ENCODE assay signal across 8 cellular contexts in genomic region chr17:43760254-43760852, GRCh38. TPM values are rescaled to one million over a fixed set of nuclear protein-coding genes. Genes with fewer than 3 reads are reported as not detected.
DNase-seq lines count a peak whose midpoint lies in the region; ATAC-seq, FAIRE-seq and TF ChIP-seq lines count a peak whose summit lies in the region.

No MANE protein-coding gene starts in this region.

- 5% methylated on average over 10 of the region's 10 CpGs; no CpG with 5 or more reads in 1 of the 2 experiments for WGBS in H1 (ENCODE audit: extremely low coverage in 1 of 2, insufficient coverage in 1 of 2, insufficient read length in 1 of 2, insufficient replicate concordance in 2 of 2, low coverage in 1 of 2, low lambda C conversion rate in 2 of 2, missing lambda C conversion rate in 1 of 2), 2 experiments

- H3K4me3 Mint-ChIP-seq in memory B cell, result no peak overlapping the region

- peak; percentile 93 for ATAC-seq in memory B cell (ENCODE audit: low read depth)
- no peak for ATAC-seq in GM18505 (IDR thresholded peaks at IDR 0.05; ENCODE audit: unreplicated experiment)

- no peak overlapping the region for H2BK15ac ChIP-seq in H1 (ENCODE audit: low read length)

- CTCF ChIA-PET in H1 (lab: Charles Lee; ENCODE audit: partially characterized antibody), result interaction anchor here (0.5 to 22.9 kb wide), 40 partner anchors 12 to 616 kb away, joined by 3 to 969 read pairs (median 5); partner anchors contain the start of gene CD300LG

- H2AK5ac ChIP-seq in H1 (ENCODE audit: low read depth, low read length), result no peak overlapping the region

- no peak overlapping the region for H2BK20ac ChIP-seq in H1 (ENCODE audit: low read length)

- H3K36me3 Mint-ChIP-seq in memory B cell, result no peaks in the 10 kb centered on the region

- H3K9ac ChIP-seq in H1 (replicated peaks in 1 of 4; ENCODE audit: extremely low read depth in 1 of 4, low read depth in 3 of 4, low read length in 3 of 4), result no peak overlapping the region

- TF ChIP-seq POLR2A in H1 (IDR thresholded peaks at IDR 0.05; ENCODE audit: control extremely low read depth in 1 of 2, low read depth in 2 of 2, low read length in 2 of 2) (no peak), GM18505 (IDR thresholded peaks at IDR 0.05; ENCODE audit: borderline replicate concordance, extremely low read depth, insufficient read depth, insufficient read length) (no peak)

- POLR2A ChIA-PET in H1 (lab: Charles Lee; ENCODE audit: partially characterized antibody), result interaction anchor here (0.6 to 2.9 kb wide), 9 partner anchors 12 to 246 kb away, joined by 3 to 11 read pairs (median 4); no protein-coding TSS in a partner anchor

- no peaks in the 10 kb centered on the region for H4K20me1 ChIP-seq in H1 (replicated peaks in 1 of 2; ENCODE audit: control insufficient read depth in 1 of 2, insufficient read depth in 2 of 2, low read length in 2 of 2)

- TF ChIP-seq RAD21 in H1 (IDR thresholded peaks at IDR 0.05 in 1 of 2, conservative IDR thresholded peaks at IDR 0.05 in 1 of 2; ENCODE audit: low read depth in 2 of 2, low read length in 2 of 2), result peak; percentile 100

- H3K23ac ChIP-seq in H1 (ENCODE audit: insufficient read length), result no peak overlapping the region

- H3K4ac ChIP-seq in H1 (replicated peaks; ENCODE audit: insufficient read length, low read depth, low read length), result no peak overlapping the region

- no peak overlapping the region for H4K5ac ChIP-seq in H1 (ENCODE audit: insufficient read length, low read depth, low read length)

- H3K4me3 ChIP-seq in H1 (ENCODE audit: extremely low read depth in 1 of 4, insufficient read depth in 2 of 4, low read depth in 3 of 4, low read length in 4 of 4), result no peak overlapping the region

- H3K4me2 ChIP-seq in H1 (ENCODE audit: insufficient read depth in 1 of 2, low read depth in 2 of 2, low read length in 2 of 2), result peak overlapping the region in 1 of 2 experiments; percentile 36; a peak in 3 of 4 replicates

- H3K9me3 ChIP-seq in H1 (ENCODE audit: insufficient read depth in 2 of 2, low read depth in 1 of 2, low read length in 1 of 2), result no peaks in the 10 kb centered on the region

- peaks cover 0 to 17% (median 10%) of the 10 kb centered on the region in 4 experiments; a peak in 5 of 7 replicates for H3K27me3 ChIP-seq in H1 (replicated peaks in 1 of 4; ENCODE audit: control insufficient read depth in 3 of 4, extremely low read depth in 1 of 4, insufficient read depth in 3 of 4, low read length in 3 of 4)

- no peaks in the 10 kb centered on the region for H3K4me1 Mint-ChIP-seq in memory B cell

- peak; percentile 100 for TF ChIP-seq CTCF in H1 (IDR thresholded peaks at IDR 0.05; ENCODE audit: control extremely low read depth in 1 of 3, insufficient read depth in 1 of 3, low read depth in 1 of 3, low read length in 3 of 3)

- H3K23me2 ChIP-seq in H1 (ENCODE audit: low read depth, low read length), result peaks cover 2% of the 10 kb centered on the region; the same call in 1 of the 2 replicates

- no peak overlapping the region for H4K91ac ChIP-seq in H1 (replicated peaks; ENCODE audit: insufficient read length, low read length)

- no peak for TF ChIP-seq EP300 in H1 (IDR thresholded peaks at IDR 0.05; ENCODE audit: borderline replicate concordance in 1 of 2, low read depth in 2 of 2, low read length in 2 of 2)

- no peak overlapping the region for H4K8ac ChIP-seq in H1 (ENCODE audit: extremely low read depth, insufficient read depth, low read length)

- peak; percentile 100 for FAIRE-seq in H1 (lab: Jason Lieb, UNC)

- no peaks in the 10 kb centered on the region for H3K79me2 ChIP-seq in H1 (ENCODE audit: control insufficient read depth in 1 of 2, insufficient read depth in 2 of 2, low read length in 2 of 2)

- DNase-seq in DMS79 (lab: John Stamatoyannopoulos, UW), result peak; percentile 71
- peak in 72 of 76 experiments; percentile 16 to 88 (median 74) for DNase-seq in HUDEP-2 (lab: John Stamatoyannopoulos, UW; ENCODE audit: unreplicated experiment in 76 of 76)
- peak; percentile 36 for DNase-seq in NK-92 (lab: John Stamatoyannopoulos, UW; ENCODE audit: unreplicated experiment)
- peak; percentile 73 to 75 for DNase-seq in activated CD8-positive, alpha-beta memory T cell treated with anti-CD3 and anti-CD28 coated beads for 1 hour (ENCODE audit: extremely low read depth in 1 of 2, low read depth in 1 of 2)
- peak; percentile 95 to 98 for DNase-seq in H1 (ENCODE audit: low read depth in 1 of 2, low spot score in 2 of 2)
- peak; percentile 80 to 82 for DNase-seq in memory B cell (ENCODE audit: low spot score in 2 of 2)
- DNase-seq in stimulated activated CD8-positive, alpha-beta memory T cell treated with anti-CD3 and anti-CD28 coated beads, Interleukin-15, amount 100 ng/mL, for 24 hours (ENCODE audit: low read depth), result peak; percentile 70

- no peak overlapping the region for H3K14ac ChIP-seq in H1 (ENCODE audit: insufficient read length)

- H3K27me3 Mint-ChIP-seq in memory B cell, result peaks cover 16% of the 10 kb centered on the region

- no peak overlapping the region for H2BK120ac ChIP-seq in H1 (replicated peaks; ENCODE audit: low read depth, low read length)

- no peaks in the 10 kb centered on the region for H3K36me3 ChIP-seq in H1 (ENCODE audit: control insufficient read depth in 2 of 4, insufficient read depth in 4 of 4, low read length in 3 of 4)

- H3K27ac Mint-ChIP-seq in memory B cell, result no peak overlapping the region

- H3K27ac ChIP-seq in H1 (ENCODE audit: low read depth, low read length), result no peak overlapping the region

- peaks cover 4 to 21% (median 8%) of the 10 kb centered on the region in 4 experiments; a peak in 6 of 7 replicates for H3K4me1 ChIP-seq in H1 (replicated peaks in 1 of 4; ENCODE audit: control insufficient read depth in 3 of 4, insufficient read depth in 4 of 4, low read length in 3 of 4)

- H3K56ac ChIP-seq in H1 (replicated peaks; ENCODE audit: insufficient read length, low read depth, low read length), result no peak overlapping the region

- no peak overlapping the region for H2BK12ac ChIP-seq in H1 (ENCODE audit: low read depth, low read length)

- H3K9me3 Mint-ChIP-seq in memory B cell, result no peaks in the 10 kb centered on the region

- H2AFZ ChIP-seq in H1 (ENCODE audit: low read length), result peak overlapping the region; percentile 31; the same call in 1 of the 2 replicates

- H2BK5ac ChIP-seq in H1 (ENCODE audit: low read depth, low read length), result no peak overlapping the region

- no peaks in the 10 kb centered on the region for H3K79me1 ChIP-seq in H1 (ENCODE audit: low read depth, low read length)

- no peak overlapping the region; the same call in 1 of the 2 replicates for H3K18ac ChIP-seq in H1 (ENCODE audit: extremely low read depth, low read length)

TF ChIP-seq in H1, 55 proteins besides CTCF, POLR2A, EP300 and RAD21 (continues in another document):
- TF ChIP-seq TEAD4 (IDR thresholded peaks at IDR 0.05; ENCODE audit: low read depth, low read length) (peak; percentile 89), NANOG (IDR thresholded peaks at IDR 0.05; ENCODE audit: insufficient read depth, low read depth, low read length, poor library complexity, severe bottlenecking) (peak; percentile 21), TAF7 (optimal IDR thresholded peaks at IDR 0.05; ENCODE audit: borderline replicate concordance, low read depth, low read length) (peak; percentile 89), JUND (IDR thresholded peaks at IDR 0.05; ENCODE audit: low read length) (peak; percentile 51; the same call in 1 of the 2 replicates), MAFK (IDR thresholded peaks at IDR 0.05; ENCODE audit: low read depth, low read length) (0 out of 2 replicates have a peak, but pooled peaks have one; percentile 16), ATF2 (IDR thresholded peaks at IDR 0.05; ENCODE audit: low read length) (peak; percentile 75; the same call in 1 of the 2 replicates)

RNA-seq across cellular contexts. Expression of gene SOST, which starts 1.8 kb away (rescaled TPM):
- not detected in 2 replicates for total RNA-seq in H1 (2021; fragmentation: NEBNext Ultra II Directional; extraction: Animal tissue kit (Norgen Biotek cat#: 25700))
- polyA plus RNA-seq in H1 (2011; rRNA removed), result 0.08 and 0.25 TPM in 2 replicates
- 0.19 TPM for polyA plus RNA-seq in H1 (2011; cell fraction: cytosol; rRNA removed)
- polyA plus RNA-seq in H1 (2011; cell fraction: nucleus; rRNA removed), result 0.14 TPM
- polyA plus RNA-seq in H1 (2012, experiment 1 of 2), result 0.12 to 0.27 TPM (median 0.15 TPM) in 4 replicates
- 0.21 TPM for polyA plus RNA-seq in H1 (2012, experiment 2 of 2)
- polyA plus RNA-seq in H1 (2013, experiment 1 of 2), result 0.08 TPM
- polyA plus RNA-seq in H1 (2013, experiment 2 of 2), result 0.09 TPM
- polyA minus RNA-seq in H1 (2011; rRNA and poly(A)+ RNA removed), result not detected in 2 replicates
- polyA minus RNA-seq in H1 (2011; cell fraction: cytosol; rRNA and poly(A)+ RNA removed), result not detected
- not detected for polyA minus RNA-seq in H1 (2011; cell fraction: nucleus; rRNA and poly(A)+ RNA removed)

RNA-seq across cellular contexts. Expression of gene DUSP3, which starts 18.4 kb away (rescaled TPM):
- total RNA-seq in H1 (2021; fragmentation: NEBNext Ultra II Directional; extraction: Animal tissue kit (Norgen Biotek cat#: 25700)), result 21.2 and 21.4 TPM in 2 replicates
- polyA plus RNA-seq in H1 (2011; rRNA removed), result 15.1 and 19.9 TPM in 2 replicates
- polyA plus RNA-seq in H1 (2011; cell fraction: cytosol; rRNA removed), result 18.8 TPM
- 27.1 TPM for polyA plus RNA-seq in H1 (2011; cell fraction: nucleus; rRNA removed)
- polyA plus RNA-seq in H1 (2012, experiment 1 of 2), result 12.9 to 15.0 TPM (median 13.8 TPM) in 4 replicates
- 9.8 TPM for polyA plus RNA-seq in H1 (2012, experiment 2 of 2)
- 21.3 TPM for polyA plus RNA-seq in H1 (2013, experiment 1 of 2)
- polyA plus RNA-seq in H1 (2013, experiment 2 of 2), result 19.4 TPM
- polyA minus RNA-seq in H1 (2011; rRNA and poly(A)+ RNA removed), result 21.2 and 27.2 TPM in 2 replicates
- polyA minus RNA-seq in H1 (2011; cell fraction: cytosol; rRNA and poly(A)+ RNA removed), result 16.0 TPM
- 16.2 TPM for polyA minus RNA-seq in H1 (2011; cell fraction: nucleus; rRNA and poly(A)+ RNA removed)

RNA-seq across cellular contexts. Expression of gene CFAP97D1, which starts 19.9 kb away (rescaled TPM):
- 0.07 TPM in 1 of 2 replicates, not detected in the other for total RNA-seq in H1 (2021; fragmentation: NEBNext Ultra II Directional; extraction: Animal tissue kit (Norgen Biotek cat#: 25700))
- polyA plus RNA-seq in H1 (2011; rRNA removed), result 0.02 and 0.03 TPM in 2 replicates
- 0.03 TPM for polyA plus RNA-seq in H1 (2011; cell fraction: cytosol; rRNA removed)
- 0.03 TPM for polyA plus RNA-seq in H1 (2011; cell fraction: nucleus; rRNA removed)
- polyA plus RNA-seq in H1 (2012, experiment 1 of 2), result 0.04 TPM in 2 of 4 replicates, not detected in the others
- polyA plus RNA-seq in H1 (2012, experiment 2 of 2), result not detected
- 0.08 TPM for polyA plus RNA-seq in H1 (2013, experiment 1 of 2)
- polyA plus RNA-seq in H1 (2013, experiment 2 of 2), result 0.04 TPM
- polyA minus RNA-seq in H1 (2011; rRNA and poly(A)+ RNA removed), result 0.09 and 0.15 TPM in 2 replicates
- not detected for polyA minus RNA-seq in H1 (2011; cell fraction: cytosol; rRNA and poly(A)+ RNA removed)
- not detected for polyA minus RNA-seq in H1 (2011; cell fraction: nucleus; rRNA and poly(A)+ RNA removed)

Comparison
In these comparisons a context has a peak if more than half of its experiments do, and no peak if none do; other contexts are left out.
1. DNase-seq: peak in every context shown above with its lines; median percentile 96 in H1; 81 in memory B cell; 74 in HUDEP-2; 74 in activated CD8-positive, alpha-beta memory T cell treated with anti-CD3 and anti-CD28 coated beads for 1 hour; 71 in DMS79; 70 in stimulated activated CD8-positive, alpha-beta memory T cell treated with anti-CD3 and anti-CD28 coated beads, Interleukin-15, amount 100 ng/mL, for 24 hours; 36 in NK-92.